ENCODE assay signal across 1 cellular context in genomic region chr11:119776031-119776636, GRCh38.
TF ChIP-seq lines count a peak whose summit lies in the region.

No MANE protein-coding gene starts in this region.

TF ChIP-seq in SK-N-SH, 30 proteins besides CTCF, POLR2A, EP300 and RAD21 (continued from another document):
- TF ChIP-seq POLR2AphosphoS5 (IDR thresholded peaks at IDR 0.05; ENCODE audit: low read depth, low read length) (no peak), RCOR1 (IDR thresholded peaks at IDR 0.05; ENCODE audit: low read length) (no peak), GABPA (IDR thresholded peaks at IDR 0.05; ENCODE audit: low read depth) (no peak), ZBTB33 (IDR thresholded peaks at IDR 0.05; ENCODE audit: borderline replicate concordance, low read depth) (no peak), RXRA (IDR thresholded peaks at IDR 0.05; ENCODE audit: borderline replicate concordance, low read depth) (no peak)
